8 cellular contexts compared by ENCODE assay signal in genomic region chr3:105686324-105686897, GRCh38.
DNase-seq lines count a peak whose midpoint lies in the region; ATAC-seq and TF ChIP-seq lines count a peak whose summit lies in the region.

No MANE protein-coding gene starts in this region.

- DNase-seq in A172 (ENCODE audit: low spot score): peak; percentile 8
- DNase-seq in EH (ENCODE audit: low read depth): peak; percentile 35
- peak; percentile 4 for DNase-seq in NCI-H524 treated with DMSO at 0.1 percent for 48 hours (lab: John Stamatoyannopoulos, UW)
- no peak for DNase-seq in dorsolateral prefrontal cortex
- DNase-seq in activated naive CD4-positive, alpha-beta T cell treated with anti-CD3 and anti-CD28 coated beads, Interleukin-2, amount 50 U/mL, for 16 hours: no peak
- DNase-seq in T-helper 9 cell: no peak

- H4K20me1 ChIP-seq in neural cell (ENCODE audit: insufficient read depth): no peaks in the 10 kb centered on the region

- H3F3A ChIP-seq in neural cell (ENCODE audit: insufficient read depth, low read length, poor library complexity, severe bottlenecking): no peaks in the 10 kb centered on the region

- H3K4me2 ChIP-seq in neural cell (ENCODE audit: low read length): no peak overlapping the region

- peak; percentile 72 for TF ChIP-seq RAD21 in neural cell (conservative IDR thresholded peaks at IDR 0.05)

- H3K27me3 ChIP-seq in dorsolateral prefrontal cortex: no peaks in the 10 kb centered on the region
- no peaks in the 10 kb centered on the region for H3K27me3 ChIP-seq in neural cell (ENCODE audit: insufficient read depth, low read depth, low read length)

- ATAC-seq in GM19324 (IDR thresholded peaks at IDR 0.05; ENCODE audit: low FRiP score, unreplicated experiment): no peak

- no peaks in the 10 kb centered on the region for H3K9me3 ChIP-seq in neural cell (ENCODE audit: low read length)

- TF ChIP-seq EP300 in neural cell (conservative IDR thresholded peaks at IDR 0.05; ENCODE audit: poor library complexity, severe bottlenecking): no peak

- TF ChIP-seq CTCF in dorsolateral prefrontal cortex (IDR thresholded peaks at IDR 0.05 in 54 of 56, conservative IDR thresholded peaks at IDR 0.05 in 2 of 56; ENCODE audit: low read depth in 1 of 56, partially characterized antibody in 56 of 56) (peak; percentile 54 to 89 (median 76)), neural cell (IDR thresholded peaks at IDR 0.05; ENCODE audit: poor library complexity, severe bottlenecking) (peak; percentile 66)

- H3K9me2 ChIP-seq in neural cell (ENCODE audit: insufficient read depth, low read length): no peaks in the 10 kb centered on the region

- no peaks in the 10 kb centered on the region for H3K36me3 ChIP-seq in neural cell (ENCODE audit: insufficient read depth, low read length)

- H2AFZ ChIP-seq in neural cell (ENCODE audit: low read depth, low read length): no peak overlapping the region

- no peaks in the 10 kb centered on the region for H3K79me2 ChIP-seq in neural cell (replicated peaks; ENCODE audit: insufficient read depth, low read length)

- no peak overlapping the region for H3K9ac ChIP-seq in neural cell (ENCODE audit: low read length)

- no peak overlapping the region for H3K27ac ChIP-seq in dorsolateral prefrontal cortex
- H3K27ac ChIP-seq in neural cell (ENCODE audit: low read length): no peak overlapping the region

- intact Hi-C loops in dorsolateral prefrontal cortex (cut with DNase I): loop anchor here in 1 of 2 donors (5.0 kb wide), 1 partner anchor 921 kb away; no protein-coding TSS in a partner anchor

- H3K4me3 ChIP-seq in dorsolateral prefrontal cortex (no peak overlapping the region), neural cell (ENCODE audit: low read length) (no peak overlapping the region)

TF ChIP-seq in neural cell, 6 proteins besides CTCF, POLR2A, EP300 and RAD21:
- no peak for TF ChIP-seq EZH2 (IDR thresholded peaks at IDR 0.05; ENCODE audit: borderline replicate concordance, insufficient read depth, low read length, poor library complexity, severe bottlenecking)
- TF ChIP-seq SMC3 (conservative IDR thresholded peaks at IDR 0.05; ENCODE audit: poor library complexity): peak; percentile 63

Comparison
In these comparisons a context has a peak if more than half of its experiments do, and no peak if none do; other contexts are left out.
1. DNase-seq: peak in A172 (single experiment), EH (single experiment) and NCI-H524 treated with DMSO at 0.1 percent for 48 hours (single experiment); none in dorsolateral prefrontal cortex (0 of 10), activated naive CD4-positive, alpha-beta T cell treated with anti-CD3 and anti-CD28 coated beads, Interleukin-2, amount 50 U/mL, for 16 hours (single experiment) and T-helper 9 cell (single experiment).